Comparison of ENCODE assay signal across 8 cellular contexts in the genomic region with DNA sequence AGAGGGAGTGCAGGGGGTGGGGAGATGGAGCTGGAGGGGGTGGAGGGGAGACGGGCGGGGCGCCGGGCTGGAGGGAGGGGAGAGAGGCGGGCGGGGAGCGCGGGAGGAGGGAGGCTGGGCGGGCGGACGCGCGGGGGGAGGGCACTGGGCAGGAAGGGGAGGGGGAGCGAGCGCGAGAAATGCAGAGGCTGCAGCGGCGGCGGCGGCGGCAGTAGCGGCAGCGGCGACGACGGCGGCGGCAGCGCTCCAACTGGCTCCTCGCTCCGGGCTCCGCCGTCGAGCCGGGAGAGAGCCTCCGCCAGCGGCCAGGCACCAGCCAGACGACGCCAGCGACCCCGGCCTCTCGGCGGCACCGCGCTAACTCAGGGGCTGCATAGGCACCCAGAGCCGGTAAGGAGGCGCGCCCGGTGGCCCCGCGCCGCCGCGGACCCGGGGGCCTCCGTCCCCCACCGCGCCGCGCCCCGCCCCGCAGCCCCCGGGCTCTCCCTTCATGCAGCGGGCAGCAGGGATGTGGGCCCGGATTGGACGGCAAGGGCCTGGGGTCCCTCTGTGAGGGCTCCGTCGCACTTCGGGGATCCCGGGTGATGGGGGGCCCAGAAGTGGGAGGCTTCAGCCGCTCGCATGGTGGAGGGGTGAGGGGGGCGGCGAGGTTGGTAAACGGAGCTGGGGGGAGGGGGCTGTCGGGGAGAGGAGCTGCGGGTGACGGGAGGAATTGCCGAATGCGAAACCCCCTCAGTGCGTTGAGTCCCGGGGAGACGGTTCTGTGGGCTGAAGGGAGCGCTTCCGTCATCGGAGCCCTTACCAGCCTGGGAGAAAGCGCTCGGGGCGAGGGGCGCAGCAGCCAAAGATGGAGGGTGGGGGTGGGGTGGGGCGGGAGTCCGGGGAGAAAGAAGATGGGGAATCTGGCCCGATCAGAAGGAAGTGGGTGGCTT. TPM values are rescaled to one million over a fixed set of nuclear protein-coding genes. Genes with fewer than 3 reads are reported as not detected.
A peak's percentile ranks its signal among the peaks of the same experiment; 100 is the strongest.
DNase-seq lines count a peak whose midpoint lies in the region; ATAC-seq and TF ChIP-seq lines count a peak whose summit lies in the region.

A gene with protein sequence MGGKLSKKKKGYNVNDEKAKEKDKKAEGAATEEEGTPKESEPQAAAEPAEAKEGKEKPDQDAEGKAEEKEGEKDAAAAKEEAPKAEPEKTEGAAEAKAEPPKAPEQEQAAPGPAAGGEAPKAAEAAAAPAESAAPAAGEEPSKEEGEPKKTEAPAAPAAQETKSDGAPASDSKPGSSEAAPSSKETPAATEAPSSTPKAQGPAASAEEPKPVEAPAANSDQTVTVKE (plus strand): TSS at position 211 of the 932 bp plus-strand sequence. CDS start 57,586 bp downstream, outside the sequence.

- TF ChIP-seq CTCF in testis (IDR thresholded peaks at IDR 0.05) = no peak

- H3K27me3 ChIP-seq in testis = no peaks in the 10 kb centered on the region

- intact Hi-C loops in testis (cut with DNase I; ENCODE audit: low total_unique reads) = loop anchor here (10.0 kb wide), 1 partner anchor 1097 kb away; no protein-coding TSS in a partner anchor

- WGBS in testis, 2 donors = 1 to 3% methylated on average over 37 to 52 of the region's 93 CpGs

- H3K27ac ChIP-seq in testis = no peak within 1 kb of the TSS

- ATAC-seq in HG02588 (IDR thresholded peaks at IDR 0.05; ENCODE audit: unreplicated experiment) = peak; percentile 36
- peak; percentile 63 for ATAC-seq in esophagus mucosa

- no peaks in the 10 kb centered on the region for H3K36me3 ChIP-seq in testis (ENCODE audit: low read depth, missing control alignments)

- H3K4me1 ChIP-seq in testis = peaks cover 5% of the 10 kb centered on the region

- no peaks in the 10 kb centered on the region for H3K9me3 ChIP-seq in testis

- TF ChIP-seq POLR2A in testis (IDR thresholded peaks at IDR 0.05) = no peak

- DNase-seq in SIG-M5 treated with dmso at 0.1 percent for 504 hours (lab: John Stamatoyannopoulos, UW; ENCODE audit: unreplicated experiment) (peak; percentile 64), SIG-M5 (lab: John Stamatoyannopoulos, UW) (no peak), NCI-H1417 treated with DMSO at 0.1 percent for 48 hours (lab: John Stamatoyannopoulos, UW) (peak; percentile 51), mucosa of gallbladder (ENCODE audit: low spot score) (peak; percentile 63), testis (peak; percentile 35)
- peak; percentile 34 for DNase-seq in activated CD4-positive, CD25-positive, alpha-beta regulatory T cell treated with anti-CD3 and anti-CD28 coated beads, Interleukin-2, amount 50 U/mL, for 72 hours

- peak within 1 kb of the TSS; percentile 39 for H3K4me3 ChIP-seq in testis

RNA-seq across cellular contexts. Expression of the gene that starts here (rescaled TPM):
- total RNA-seq in esophagus mucosa = 4.9 TPM
- 40.3 TPM for total RNA-seq in mucosa of gallbladder
- total RNA-seq in testis = 1 to 10 TPM; 2.1 to 2.6 TPM
- 5.6 TPM for polyA plus RNA-seq in testis (ENCODE audit: insufficient read depth, low read depth, low replicate concordance)
